ENCODE assay signal across 1 cellular context in the genomic region with DNA sequence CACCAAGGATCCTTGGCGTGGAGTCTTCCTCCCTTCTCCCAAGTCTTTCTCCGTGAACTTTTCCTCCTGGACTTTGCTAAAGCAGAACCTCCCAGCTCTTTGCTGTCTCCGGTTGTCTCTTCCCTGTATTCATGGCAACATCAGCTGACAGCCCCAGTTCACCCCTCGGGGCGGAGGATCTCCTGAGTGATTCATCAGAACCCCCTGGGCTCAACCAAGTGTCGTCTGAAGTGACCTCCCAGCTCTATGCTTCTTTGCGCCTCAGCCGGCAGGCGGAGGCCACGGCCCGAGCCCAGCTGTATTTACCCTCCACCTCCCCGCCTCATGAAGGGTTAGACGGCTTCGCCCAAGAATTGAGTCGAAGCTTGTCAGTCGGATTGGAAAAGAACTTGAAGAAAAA.
TF ChIP-seq lines count a peak whose summit lies in the region.

No MANE protein-coding gene starts in this region.

TF ChIP-seq in HCT116, 20 proteins besides CTCF, POLR2A, EP300 and RAD21:
- TF ChIP-seq, protein P1, sequence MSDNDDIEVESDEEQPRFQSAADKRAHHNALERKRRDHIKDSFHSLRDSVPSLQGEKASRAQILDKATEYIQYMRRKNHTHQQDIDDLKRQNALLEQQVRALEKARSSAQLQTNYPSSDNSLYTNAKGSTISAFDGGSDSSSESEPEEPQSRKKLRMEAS (IDR thresholded peaks at IDR 0.05), result no peak
- TF ChIP-seq ZNF274 (IDR thresholded peaks at IDR 0.05; ENCODE audit: low read depth, low read length), result no peak
- no peak for TF ChIP-seq YY1 (IDR thresholded peaks at IDR 0.05; ENCODE audit: extremely low read depth, insufficient replicate concordance, low read depth, low read length)
- TF ChIP-seq SIN3A (IDR thresholded peaks at IDR 0.05; ENCODE audit: low read depth), result no peak
- TF ChIP-seq, protein P2, sequence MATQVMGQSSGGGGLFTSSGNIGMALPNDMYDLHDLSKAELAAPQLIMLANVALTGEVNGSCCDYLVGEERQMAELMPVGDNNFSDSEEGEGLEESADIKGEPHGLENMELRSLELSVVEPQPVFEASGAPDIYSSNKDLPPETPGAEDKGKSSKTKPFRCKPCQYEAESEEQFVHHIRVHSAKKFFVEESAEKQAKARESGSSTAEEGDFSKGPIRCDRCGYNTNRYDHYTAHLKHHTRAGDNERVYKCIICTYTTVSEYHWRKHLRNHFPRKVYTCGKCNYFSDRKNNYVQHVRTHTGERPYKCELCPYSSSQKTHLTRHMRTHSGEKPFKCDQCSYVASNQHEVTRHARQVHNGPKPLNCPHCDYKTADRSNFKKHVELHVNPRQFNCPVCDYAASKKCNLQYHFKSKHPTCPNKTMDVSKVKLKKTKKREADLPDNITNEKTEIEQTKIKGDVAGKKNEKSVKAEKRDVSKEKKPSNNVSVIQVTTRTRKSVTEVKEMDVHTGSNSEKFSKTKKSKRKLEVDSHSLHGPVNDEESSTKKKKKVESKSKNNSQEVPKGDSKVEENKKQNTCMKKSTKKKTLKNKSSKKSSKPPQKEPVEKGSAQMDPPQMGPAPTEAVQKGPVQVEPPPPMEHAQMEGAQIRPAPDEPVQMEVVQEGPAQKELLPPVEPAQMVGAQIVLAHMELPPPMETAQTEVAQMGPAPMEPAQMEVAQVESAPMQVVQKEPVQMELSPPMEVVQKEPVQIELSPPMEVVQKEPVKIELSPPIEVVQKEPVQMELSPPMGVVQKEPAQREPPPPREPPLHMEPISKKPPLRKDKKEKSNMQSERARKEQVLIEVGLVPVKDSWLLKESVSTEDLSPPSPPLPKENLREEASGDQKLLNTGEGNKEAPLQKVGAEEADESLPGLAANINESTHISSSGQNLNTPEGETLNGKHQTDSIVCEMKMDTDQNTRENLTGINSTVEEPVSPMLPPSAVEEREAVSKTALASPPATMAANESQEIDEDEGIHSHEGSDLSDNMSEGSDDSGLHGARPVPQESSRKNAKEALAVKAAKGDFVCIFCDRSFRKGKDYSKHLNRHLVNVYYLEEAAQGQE (IDR thresholded peaks at IDR 0.05; ENCODE audit: low read depth), result no peak
- no peak for TF ChIP-seq SRF (IDR thresholded peaks at IDR 0.05; ENCODE audit: low read depth)
- no peak for TF ChIP-seq CBX3 (IDR thresholded peaks at IDR 0.05; ENCODE audit: low read depth)
- no peak for TF ChIP-seq TCF7L2 (IDR thresholded peaks at IDR 0.05; ENCODE audit: borderline replicate concordance, extremely low read depth, insufficient read depth, insufficient read length)
- TF ChIP-seq EZH2 (IDR thresholded peaks at IDR 0.05), result no peak
- TF ChIP-seq CEBPB (IDR thresholded peaks at IDR 0.05; ENCODE audit: low read depth), result no peak
